In the genomic region with DNA sequence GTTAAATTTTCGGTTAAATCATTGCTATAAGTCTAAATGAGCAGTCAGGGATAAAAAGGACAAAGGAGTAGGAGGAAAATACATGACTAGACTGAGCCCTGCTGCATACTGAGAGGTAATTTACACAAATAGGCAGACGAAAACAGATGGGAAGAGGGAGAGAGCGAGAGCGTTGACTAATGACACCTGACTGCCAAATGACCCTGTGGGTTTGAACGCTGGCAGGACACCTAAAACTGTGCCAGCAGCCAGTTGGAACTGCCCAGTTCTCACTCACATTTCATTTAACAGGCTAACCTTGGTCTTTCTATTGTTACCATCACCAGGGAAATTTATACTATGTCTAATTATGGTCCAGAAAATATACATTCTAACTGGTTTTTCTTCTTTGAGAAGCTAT, we compare ENCODE assay signal across 13 cellular contexts.
DNase-seq lines count a peak whose midpoint lies in the region; ATAC-seq and TF ChIP-seq lines count a peak whose summit lies in the region.
"Had no signal": no experiment of that assay in that cellular context is flagged by ENCODE, and none has a peak within 500 bp of the region (broad histone marks: within the 10 kb centered on the region; RNA-seq: fewer than 3 reads in every experiment).

No MANE protein-coding gene starts in this region.

- DNase-seq in SK-N-SH (peak; percentile 33), NCI-H524 (lab: John Stamatoyannopoulos, UW) (peak; percentile 27 to 65), left cardiac atrium (no peak), HFFc6 (no peak)
- DNase-seq in naive thymus-derived CD4-positive, alpha-beta T cell = no peak
- DNase-seq: aorta, hippocampal formation, left colon, naive B cell, OCI-M1 had no signal

- H2AFZ ChIP-seq in SK-N-SH (ENCODE audit: low read depth) = no peak overlapping the region

- no peak overlapping the region for H3K4me3 Mint-ChIP-seq in naive thymus-derived CD4-positive, alpha-beta T cell
- no peak overlapping the region for H3K4me3 Mint-ChIP-seq in HFFc6
- H3K4me3 Mint-ChIP-seq: naive B cell had no signal

- no peaks in the 10 kb centered on the region for H3K4me1 Mint-ChIP-seq in naive thymus-derived CD4-positive, alpha-beta T cell
- no peaks in the 10 kb centered on the region for H3K4me1 Mint-ChIP-seq in HFFc6 (ENCODE audit: low read depth)
- H3K4me1 Mint-ChIP-seq: naive B cell had no signal

- intact Hi-C loops in left cardiac atrium (cut with DNase I) = no loop called here
- intact Hi-C loops in naive thymus-derived CD4-positive, alpha-beta T cell (cut with micrococcal nuclease) = no loop called here

- H3K9me3 Mint-ChIP-seq in naive thymus-derived CD4-positive, alpha-beta T cell = peaks cover 0 to 13% (median 0%) of the 10 kb centered on the region in 11 donors
- peaks cover 18% of the 10 kb centered on the region for H3K9me3 Mint-ChIP-seq in HFFc6

- no peak overlapping the region for H3K4me2 ChIP-seq in SK-N-SH

- no peaks in the 10 kb centered on the region for H4K20me1 ChIP-seq in SK-N-SH (ENCODE audit: insufficient read depth)

- no peaks in the 10 kb centered on the region for H3K27me3 Mint-ChIP-seq in naive thymus-derived CD4-positive, alpha-beta T cell
- no peaks in the 10 kb centered on the region for H3K27me3 Mint-ChIP-seq in HFFc6 (ENCODE audit: insufficient read depth)
- H3K27me3 Mint-ChIP-seq: naive B cell had no signal

- no peak overlapping the region for H3K27ac Mint-ChIP-seq in naive thymus-derived CD4-positive, alpha-beta T cell
- H3K27ac Mint-ChIP-seq in HFFc6 = no peak overlapping the region
- H3K27ac Mint-ChIP-seq: naive B cell had no signal

- H3K36me3 Mint-ChIP-seq in naive thymus-derived CD4-positive, alpha-beta T cell = no peaks in the 10 kb centered on the region
- H3K36me3 Mint-ChIP-seq in HFFc6 (ENCODE audit: low read depth) = no peaks in the 10 kb centered on the region; the same call in 1 of the 2 replicates
- H3K36me3 Mint-ChIP-seq: naive B cell had no signal

- POLR2A ChIA-PET in SK-N-SH (lab: Yijun Ruan, JAX) = no interaction called here
- POLR2A ChIA-PET in naive thymus-derived CD4-positive, alpha-beta T cell (lab: Charles Lee) = no interaction called here

- ATAC-seq in SK-N-SH treated with all-trans-retinoic acid at 6 μM for 48 hours (no peak; the same call in 2 of the 3 replicates), left cardiac atrium (peak; percentile 59 to 78), HG03442 (IDR thresholded peaks at IDR 0.05; ENCODE audit: unreplicated experiment) (no peak), HG03196 (IDR thresholded peaks at IDR 0.05; ENCODE audit: unreplicated experiment) (no peak)
- no peak for ATAC-seq in naive thymus-derived CD4-positive, alpha-beta T cell
- ATAC-seq: left colon had no signal

- H3K27me3 ChIP-seq in SK-N-SH (ENCODE audit: insufficient read depth) = no peaks in the 10 kb centered on the region
- no peaks in the 10 kb centered on the region for H3K27me3 ChIP-seq in naive thymus-derived CD4-positive, alpha-beta T cell (ENCODE audit: control insufficient read depth in 2 of 2, insufficient read depth in 2 of 2, low read length in 2 of 2)

- H3K9me2 ChIP-seq in SK-N-SH = no peaks in the 10 kb centered on the region

- no peak overlapping the region for H3K9ac ChIP-seq in SK-N-SH

- no peaks in the 10 kb centered on the region for H3K36me3 ChIP-seq in SK-N-SH (replicated peaks in 1 of 2; ENCODE audit: control insufficient read depth in 1 of 2, insufficient read depth in 2 of 2, low read length in 1 of 2)
- H3K36me3 ChIP-seq in naive thymus-derived CD4-positive, alpha-beta T cell (ENCODE audit: control insufficient read depth in 2 of 3, insufficient read depth in 3 of 3, low read length in 3 of 3) = no peaks in the 10 kb centered on the region

- no peaks in the 10 kb centered on the region for H3K9me3 ChIP-seq in SK-N-SH
- no peaks in the 10 kb centered on the region for H3K9me3 ChIP-seq in naive thymus-derived CD4-positive, alpha-beta T cell (ENCODE audit: control insufficient read depth in 2 of 3, low read length in 3 of 3)

- peaks cover 0 to 6% of the 10 kb centered on the region in 2 experiments; a peak in 2 of 4 replicates for H3K4me1 ChIP-seq in SK-N-SH (ENCODE audit: control insufficient read depth in 1 of 2, insufficient read depth in 2 of 2, low read depth in 1 of 2, low read length in 1 of 2)
- H3K4me1 ChIP-seq in naive thymus-derived CD4-positive, alpha-beta T cell (ENCODE audit: control insufficient read depth in 2 of 2, insufficient read depth in 2 of 2, low read length in 2 of 2) = no peaks in the 10 kb centered on the region

- H3K79me2 ChIP-seq in SK-N-SH (ENCODE audit: insufficient read depth) = no peaks in the 10 kb centered on the region

- TF ChIP-seq RAD21 in SK-N-SH (IDR thresholded peaks at IDR 0.05; ENCODE audit: low read length) = no peak

- H3F3A ChIP-seq in SK-N-SH (replicated peaks; ENCODE audit: insufficient read depth) = no peaks in the 10 kb centered on the region

- 18% methylated on average over 5 of the region's 5 CpGs for WGBS in SK-N-SH (ENCODE audit: low lambda C conversion rate)

- CTCF ChIA-PET in SK-N-SH (lab: Yijun Ruan, JAX) = interaction anchor here (1.4 kb wide), 1 partner anchor 79 kb away, joined by 4 read pairs; no protein-coding TSS in a partner anchor
- CTCF ChIA-PET in naive thymus-derived CD4-positive, alpha-beta T cell (lab: Charles Lee) = no interaction called here

- peak overlapping the region in 1 of 2 experiments; percentile 76; a peak in 2 of 4 replicates for H3K27ac ChIP-seq in SK-N-SH (ENCODE audit: low read depth in 2 of 2, low read length in 1 of 2)
- H3K27ac ChIP-seq in naive thymus-derived CD4-positive, alpha-beta T cell (ENCODE audit: low read depth, low read length) = no peak overlapping the region

- no peak; a peak in 1 of 4 replicates for TF ChIP-seq EP300 in SK-N-SH (IDR thresholded peaks at IDR 0.05; ENCODE audit: borderline replicate concordance in 1 of 2, low read depth in 1 of 2, low read length in 1 of 2)

- H3K4me3 ChIP-seq in SK-N-SH (ENCODE audit: low read depth in 2 of 2, low read length in 1 of 2) = no peak overlapping the region
- H3K4me3 ChIP-seq in naive thymus-derived CD4-positive, alpha-beta T cell (ENCODE audit: low read length) = no peak overlapping the region

- TF ChIP-seq CTCF in SK-N-SH (IDR thresholded peaks at IDR 0.05) = no peak
- TF ChIP-seq CTCF in HFFc6 (IDR thresholded peaks at IDR 0.05) = no peak

TF ChIP-seq in SK-N-SH, 30 proteins besides CTCF, POLR2A, EP300 and RAD21 (continues in another document):
- TF ChIP-seq FOXM1 (IDR thresholded peaks at IDR 0.05; ENCODE audit: low read depth) (no peak), RCOR1 (IDR thresholded peaks at IDR 0.05; ENCODE audit: low read length) (no peak), EZH2phosphoT487 (IDR thresholded peaks at IDR 0.05; ENCODE audit: borderline replicate concordance, low read depth) (no peak), TCF12 (IDR thresholded peaks at IDR 0.05) (no peak), GABPA (IDR thresholded peaks at IDR 0.05; ENCODE audit: low read depth) (no peak), GATA2 (CRISPR knock-in tag; IDR thresholded peaks at IDR 0.05) (no peak; the same call in 1 of the 2 replicates)
- TF ChIP-seq, protein P1, sequence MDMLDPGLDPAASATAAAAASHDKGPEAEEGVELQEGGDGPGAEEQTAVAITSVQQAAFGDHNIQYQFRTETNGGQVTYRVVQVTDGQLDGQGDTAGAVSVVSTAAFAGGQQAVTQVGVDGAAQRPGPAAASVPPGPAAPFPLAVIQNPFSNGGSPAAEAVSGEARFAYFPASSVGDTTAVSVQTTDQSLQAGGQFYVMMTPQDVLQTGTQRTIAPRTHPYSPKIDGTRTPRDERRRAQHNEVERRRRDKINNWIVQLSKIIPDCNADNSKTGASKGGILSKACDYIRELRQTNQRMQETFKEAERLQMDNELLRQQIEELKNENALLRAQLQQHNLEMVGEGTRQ (IDR thresholded peaks at IDR 0.05; ENCODE audit: borderline replicate concordance, low read depth, low read length) = no peak
- TF ChIP-seq, protein P2, sequence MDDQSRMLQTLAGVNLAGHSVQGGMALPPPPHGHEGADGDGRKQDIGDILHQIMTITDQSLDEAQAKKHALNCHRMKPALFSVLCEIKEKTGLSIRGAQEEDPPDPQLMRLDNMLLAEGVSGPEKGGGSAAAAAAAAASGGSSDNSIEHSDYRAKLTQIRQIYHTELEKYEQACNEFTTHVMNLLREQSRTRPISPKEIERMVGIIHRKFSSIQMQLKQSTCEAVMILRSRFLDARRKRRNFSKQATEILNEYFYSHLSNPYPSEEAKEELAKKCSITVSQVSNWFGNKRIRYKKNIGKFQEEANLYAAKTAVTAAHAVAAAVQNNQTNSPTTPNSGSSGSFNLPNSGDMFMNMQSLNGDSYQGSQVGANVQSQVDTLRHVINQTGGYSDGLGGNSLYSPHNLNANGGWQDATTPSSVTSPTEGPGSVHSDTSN (IDR thresholded peaks at IDR 0.05) = no peak

TF ChIP-seq in SK-N-SH treated with all-trans-retinoic acid at 6 μM for 48 hours, 23 proteins besides CTCF, POLR2A, EP300 and RAD21 (continues in another document):
- TF ChIP-seq, protein P3, sequence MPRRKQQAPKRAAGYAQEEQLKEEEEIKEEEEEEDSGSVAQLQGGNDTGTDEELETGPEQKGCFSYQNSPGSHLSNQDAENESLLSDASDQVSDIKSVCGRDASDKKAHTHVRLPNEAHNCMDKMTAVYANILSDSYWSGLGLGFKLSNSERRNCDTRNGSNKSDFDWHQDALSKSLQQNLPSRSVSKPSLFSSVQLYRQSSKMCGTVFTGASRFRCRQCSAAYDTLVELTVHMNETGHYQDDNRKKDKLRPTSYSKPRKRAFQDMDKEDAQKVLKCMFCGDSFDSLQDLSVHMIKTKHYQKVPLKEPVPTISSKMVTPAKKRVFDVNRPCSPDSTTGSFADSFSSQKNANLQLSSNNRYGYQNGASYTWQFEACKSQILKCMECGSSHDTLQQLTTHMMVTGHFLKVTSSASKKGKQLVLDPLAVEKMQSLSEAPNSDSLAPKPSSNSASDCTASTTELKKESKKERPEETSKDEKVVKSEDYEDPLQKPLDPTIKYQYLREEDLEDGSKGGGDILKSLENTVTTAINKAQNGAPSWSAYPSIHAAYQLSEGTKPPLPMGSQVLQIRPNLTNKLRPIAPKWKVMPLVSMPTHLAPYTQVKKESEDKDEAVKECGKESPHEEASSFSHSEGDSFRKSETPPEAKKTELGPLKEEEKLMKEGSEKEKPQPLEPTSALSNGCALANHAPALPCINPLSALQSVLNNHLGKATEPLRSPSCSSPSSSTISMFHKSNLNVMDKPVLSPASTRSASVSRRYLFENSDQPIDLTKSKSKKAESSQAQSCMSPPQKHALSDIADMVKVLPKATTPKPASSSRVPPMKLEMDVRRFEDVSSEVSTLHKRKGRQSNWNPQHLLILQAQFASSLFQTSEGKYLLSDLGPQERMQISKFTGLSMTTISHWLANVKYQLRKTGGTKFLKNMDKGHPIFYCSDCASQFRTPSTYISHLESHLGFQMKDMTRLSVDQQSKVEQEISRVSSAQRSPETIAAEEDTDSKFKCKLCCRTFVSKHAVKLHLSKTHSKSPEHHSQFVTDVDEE (CRISPR knock-in tag; IDR thresholded peaks at IDR 0.05) = no peak
- TF ChIP-seq CSDC2 (CRISPR knock-in tag; IDR thresholded peaks at IDR 0.05) (no peak), GLIS3 (CRISPR knock-in tag; IDR thresholded peaks at IDR 0.05) (no peak), ZNF565 (CRISPR knock-in tag; conservative IDR thresholded peaks at IDR 0.05; ENCODE audit: low read depth) (no peak)

Comparison
In these comparisons a context has a peak if more than half of its experiments do, and no peak if none do; other contexts are left out.
1. DNase-seq: peak in SK-N-SH (single experiment) and NCI-H524 (2 of 2); none in left cardiac atrium (single experiment), naive thymus-derived CD4-positive, alpha-beta T cell (0 of 9) and HFFc6 (single experiment).
2. ATAC-seq: peak in left cardiac atrium (2 of 2); none in SK-N-SH treated with all-trans-retinoic acid at 6 μM for 48 hours (single experiment), naive thymus-derived CD4-positive, alpha-beta T cell (single experiment), HG03442 (single experiment) and HG03196 (single experiment).